Comparison of ENCODE assay signal across 20 cellular contexts in genomic region chr2:101116841-101117552, GRCh38. TPM values are rescaled to one million over a fixed set of nuclear protein-coding genes. Genes with fewer than 3 reads are reported as not detected.
A peak's percentile ranks its signal among the peaks of the same experiment; 100 is the strongest.
DNase-seq lines count a peak whose midpoint lies in the region; ATAC-seq and TF ChIP-seq lines count a peak whose summit lies in the region.
"Had no signal": no experiment of that assay in that cellular context is flagged by ENCODE, and none has a peak within 500 bp of the region (broad histone marks: within the 10 kb centered on the region; RNA-seq: fewer than 3 reads in every experiment).

No MANE protein-coding gene starts in this region.

- TF ChIP-seq EP300 in upper lobe of left lung (IDR thresholded peaks at IDR 0.05), result no peak

- H3K27ac ChIP-seq in heart left ventricle (peak overlapping the region; percentile 20 to 93 (median 58)), right atrium auricular region (peak overlapping the region; percentile 89 to 98), upper lobe of left lung (peak overlapping the region in 3 of 4 donors; percentile 17 to 87 (median 49))
- H3K27ac ChIP-seq: GM23248, KMS-11, sigmoid colon, thoracic aorta had no signal

- H3K4me1 ChIP-seq in heart left ventricle (peaks cover 17 to 92% (median 67%) of the 10 kb centered on the region in 12 donors), right atrium auricular region (peaks cover 0 to 88% of the 10 kb centered on the region in 2 donors), upper lobe of left lung (peaks cover 59 to 85% (median 73%) of the 10 kb centered on the region in 4 donors)

- TF ChIP-seq CTCF in heart left ventricle (IDR thresholded peaks at IDR 0.05) (no peak), right atrium auricular region (IDR thresholded peaks at IDR 0.05) (no peak), upper lobe of left lung (IDR thresholded peaks at IDR 0.05) (no peak)

- 80 to 85% (median 84%) methylated on average over 9 of the region's 9 CpGs for WGBS in heart left ventricle, 4 donors
- 81 to 87% methylated on average over 7 to 9 of the region's 9 CpGs for WGBS in upper lobe of left lung, 2 donors

- peak in 1 of 4 donors; percentile 11 for ATAC-seq in heart left ventricle
- no peak for ATAC-seq in left cardiac atrium
- ATAC-seq in upper lobe of left lung (ENCODE audit: low FRiP score in 2 of 2), result no peak
- ATAC-seq: activated T-cell treated with anti-CD3 and anti-CD28 coated beads, Interleukin-2, amount 50 U/mL, for 72 hours; naive thymus-derived CD8-positive, alpha-beta T cell; stimulated activated effector memory CD8-positive, alpha-beta T cell treated with anti-CD3 and anti-CD28 coated beads, Interleukin-12 subunit alpha, Interleukin-12 subunit beta, amount 100 ng/mL, for 72 hours had no signal

- H3K4me3 ChIP-seq in heart left ventricle (no peak overlapping the region), right atrium auricular region (no peak overlapping the region), upper lobe of left lung (no peak overlapping the region)
- H3K4me3 ChIP-seq: GM23248, sigmoid colon, thoracic aorta had no signal

- no peaks in the 10 kb centered on the region for H3K27me3 ChIP-seq in heart left ventricle
- H3K27me3 ChIP-seq in right atrium auricular region, result no peaks in the 10 kb centered on the region
- no peaks in the 10 kb centered on the region for H3K27me3 ChIP-seq in upper lobe of left lung
- H3K27me3 ChIP-seq: sigmoid colon had no signal

- DNase-seq in heart left ventricle (peak in 1 of 5 donors; percentile 49), left cardiac atrium (no peak), NCI-H774 (lab: John Stamatoyannopoulos, UW) (peak; percentile 83), right atrium auricular region (ENCODE audit: low spot score) (no peak), upper lobe of left lung (no peak), ACHN (no peak), NAMALWA (ENCODE audit: low spot score) (no peak), HK-2 (ENCODE audit: unreplicated experiment) (no peak)
- DNase-seq: activated CD4-positive, alpha-beta T cell treated with anti-CD3 and anti-CD28 coated beads for 1 hour; activated T-cell treated with anti-CD3 and anti-CD28 coated beads, Interleukin-2, amount 50 U/mL, for 72 hours; aorta; C1 segment of cervical spinal cord; cerebellar nuclear complex; GM23248; naive thymus-derived CD8-positive, alpha-beta T cell; NCI-H1048; sigmoid colon had no signal

- H3K9me3 ChIP-seq in heart left ventricle (no peaks in the 10 kb centered on the region), right atrium auricular region (no peaks in the 10 kb centered on the region), upper lobe of left lung (no peaks in the 10 kb centered on the region)
- H3K9me3 ChIP-seq: sigmoid colon, thoracic aorta had no signal

- H3K36me3 ChIP-seq in heart left ventricle (no peaks in the 10 kb centered on the region), right atrium auricular region (no peaks in the 10 kb centered on the region), upper lobe of left lung (no peaks in the 10 kb centered on the region)
- H3K36me3 ChIP-seq: sigmoid colon, thoracic aorta had no signal

- in situ Hi-C loops in ACHN (cut with HindIII; ENCODE audit: low pct_ligation_motif_present, low pct_unique_long_range_greater_than_20kb, low sequenced_read_pairs), result no loop called here

- intact Hi-C loops in heart left ventricle (cut with DNase I) (no loop called here), left cardiac atrium (cut with DNase I) (no loop called here)

- TF ChIP-seq POLR2A in heart left ventricle (IDR thresholded peaks at IDR 0.05) (no peak), upper lobe of left lung (IDR thresholded peaks at IDR 0.05) (no peak)

RNA-seq across cellular contexts. Expression of gene TBC1D8, which starts 34.2 kb away (rescaled TPM):
- total RNA-seq in heart left ventricle (10 to 100 TPM; 36.9 to 61.7 (median 53.3) TPM), left cardiac atrium (10 to 100 TPM; 33.4 to 41.2 TPM), right atrium auricular region (10 to 100 TPM; 42.3 to 50.3 TPM), upper lobe of left lung (100 to 1,000 TPM in 1 of 6 donors, 10 to 100 TPM in 5; 21.0 to 133 (median 56.8) TPM)
- 10 to 100 TPM; 30.1 to 35.8 TPM for polyA plus RNA-seq in heart left ventricle
